8 cellular contexts compared by ENCODE assay signal in the genomic region with DNA sequence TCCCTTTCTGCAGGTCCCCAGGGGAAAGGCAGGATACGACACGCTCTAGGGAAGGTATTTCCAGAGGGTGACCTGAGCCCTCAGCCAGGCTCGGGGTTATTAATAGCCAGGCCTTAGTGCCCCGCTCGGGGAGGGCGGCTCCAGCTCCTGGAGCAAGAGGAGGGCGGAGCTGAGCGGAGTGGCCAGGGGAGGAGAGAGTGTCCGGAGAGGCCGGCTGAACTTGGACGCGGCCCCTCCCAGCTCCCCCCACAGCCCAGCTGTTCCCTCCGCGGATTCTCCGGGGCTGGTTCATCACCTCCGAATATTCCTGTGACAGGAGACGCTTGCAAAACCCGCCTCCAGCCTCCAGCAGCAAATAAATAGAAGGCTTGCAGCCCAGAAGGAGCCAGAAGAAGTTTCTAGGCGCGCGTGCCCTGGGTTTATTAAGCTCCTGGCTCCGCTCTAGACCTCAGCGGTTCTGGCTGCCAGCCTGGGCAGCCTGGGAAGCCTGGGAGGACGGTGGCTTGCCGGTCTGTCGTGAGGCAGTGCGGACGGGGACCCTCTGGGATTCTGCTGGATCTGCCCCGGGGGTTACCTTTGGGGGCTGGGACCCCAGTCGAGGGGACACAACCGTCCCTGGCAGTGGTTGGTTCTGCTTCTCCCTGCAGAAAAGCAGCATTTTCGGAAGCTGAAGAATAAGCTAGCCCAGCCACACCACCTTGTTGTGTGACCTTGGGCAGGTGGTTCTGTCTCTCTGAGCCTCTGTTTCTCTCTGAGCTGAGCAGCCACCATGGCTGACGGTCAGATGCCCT.
DNase-seq lines count a peak whose midpoint lies in the region; ATAC-seq and TF ChIP-seq lines count a peak whose summit lies in the region.

A gene with protein sequence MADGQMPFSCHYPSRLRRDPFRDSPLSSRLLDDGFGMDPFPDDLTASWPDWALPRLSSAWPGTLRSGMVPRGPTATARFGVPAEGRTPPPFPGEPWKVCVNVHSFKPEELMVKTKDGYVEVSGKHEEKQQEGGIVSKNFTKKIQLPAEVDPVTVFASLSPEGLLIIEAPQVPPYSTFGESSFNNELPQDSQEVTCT (plus strand): TSS at position 388 of the 791 bp plus-strand sequence. CDS start 382 bp downstream, at position 770.

- H3K4me1 ChIP-seq in muscle layer of colon (ENCODE audit: insufficient read depth, low read length): peaks cover 24% of the 10 kb centered on the region

- H3K27me3 Mint-ChIP-seq in activated naive CD4-positive, alpha-beta T cell treated with anti-CD3 and anti-CD28 coated beads, Interleukin-2, amount 10 ng/mL, durations not matched to agents 7 days and 5 days: peaks cover 15% of the 10 kb centered on the region

- H3K4me3 Mint-ChIP-seq in activated naive CD4-positive, alpha-beta T cell treated with anti-CD3 and anti-CD28 coated beads, Interleukin-2, amount 10 ng/mL, durations not matched to agents 7 days and 5 days: no peak within 1 kb of the TSS

- no peaks in the 10 kb centered on the region for H3K9me3 ChIP-seq in muscle layer of colon (ENCODE audit: low read length)

- peak; percentile 87 for DNase-seq in ELF-1 (ENCODE audit: low read depth, low spot score)
- DNase-seq in RWPE1 (ENCODE audit: low spot score): peak; percentile 25
- DNase-seq in fibroblast of mammary gland (ENCODE audit: low read depth): peak; percentile 88
- no peak for DNase-seq in activated naive CD4-positive, alpha-beta T cell treated with anti-CD3 and anti-CD28 coated beads, Interleukin-2, amount 10 ng/mL, durations not matched to agents 7 days and 5 days
- no peak for DNase-seq in stimulated activated CD4-positive, alpha-beta T cell treated with anti-CD3 and anti-CD28 coated beads, Interleukin-4, amount 100 ng/mL, for 1 hour

- peak within 1 kb of the TSS; percentile 90 for H3K27ac ChIP-seq in RWPE1
- H3K27ac ChIP-seq in muscle layer of colon (ENCODE audit: low read depth, low read length): peak within 1 kb of the TSS; percentile 78

- H3K4me3 ChIP-seq in fibroblast of mammary gland (ENCODE audit: control insufficient read depth, low read depth, low read length): peak within 1 kb of the TSS; percentile 40
- H3K4me3 ChIP-seq in muscle layer of colon (ENCODE audit: low read depth in 1 of 2, low read length in 2 of 2): peak within 1 kb of the TSS; percentile 51 to 99

- CTCF ChIA-PET in RWPE1 (lab: Yijun Ruan, JAX): interaction anchor here (0.6 kb wide), 1 partner anchor 72 kb away, joined by 3 read pairs; no protein-coding TSS in a partner anchor
- CTCF ChIA-PET in activated naive CD4-positive, alpha-beta T cell treated with anti-CD3 and anti-CD28 coated beads, Interleukin-2, amount 10 ng/mL, durations not matched to agents 7 days and 5 days (lab: Charles Lee): no interaction called here

- no peak for ATAC-seq in HG02970 (IDR thresholded peaks at IDR 0.05; ENCODE audit: low FRiP score, unreplicated experiment)
- ATAC-seq in GM21576 (IDR thresholded peaks at IDR 0.05; ENCODE audit: unreplicated experiment): no peak

- H3K9ac ChIP-seq in muscle layer of colon (ENCODE audit: low read length): peak within 1 kb of the TSS; percentile 98

- H3K4me1 Mint-ChIP-seq in activated naive CD4-positive, alpha-beta T cell treated with anti-CD3 and anti-CD28 coated beads, Interleukin-2, amount 10 ng/mL, durations not matched to agents 7 days and 5 days: no peaks in the 10 kb centered on the region

- no peaks in the 10 kb centered on the region for H3K27me3 ChIP-seq in muscle layer of colon (ENCODE audit: control insufficient read depth in 1 of 2, insufficient read depth in 2 of 2, low read length in 2 of 2)

- H3K27ac Mint-ChIP-seq in activated naive CD4-positive, alpha-beta T cell treated with anti-CD3 and anti-CD28 coated beads, Interleukin-2, amount 10 ng/mL, durations not matched to agents 7 days and 5 days: no peak within 1 kb of the TSS

- H3K9me3 Mint-ChIP-seq in activated naive CD4-positive, alpha-beta T cell treated with anti-CD3 and anti-CD28 coated beads, Interleukin-2, amount 10 ng/mL, durations not matched to agents 7 days and 5 days: no peaks in the 10 kb centered on the region

- H3K36me3 ChIP-seq in muscle layer of colon (ENCODE audit: insufficient read depth, low read length): no peaks in the 10 kb centered on the region

- TF ChIP-seq CTCF in RWPE1 (conservative IDR thresholded peaks at IDR 0.05; ENCODE audit: low read depth) (no peak), fibroblast of mammary gland (conservative IDR thresholded peaks at IDR 0.05; ENCODE audit: control insufficient read depth, insufficient read depth, low read depth, low read length) (no peak)

- POLR2A ChIA-PET in RWPE1 (lab: Yijun Ruan, JAX; ENCODE audit: low non-redundant PET): no interaction called here

- no peaks in the 10 kb centered on the region for H3K36me3 Mint-ChIP-seq in activated naive CD4-positive, alpha-beta T cell treated with anti-CD3 and anti-CD28 coated beads, Interleukin-2, amount 10 ng/mL, durations not matched to agents 7 days and 5 days

Comparison
In these comparisons a context has a peak if more than half of its experiments do, and no peak if none do; other contexts are left out.
1. DNase-seq: peak in ELF-1 (single experiment), RWPE1 (single experiment) and fibroblast of mammary gland (single experiment); none in activated naive CD4-positive, alpha-beta T cell treated with anti-CD3 and anti-CD28 coated beads, Interleukin-2, amount 10 ng/mL, durations not matched to agents 7 days and 5 days (single experiment) and stimulated activated CD4-positive, alpha-beta T cell treated with anti-CD3 and anti-CD28 coated beads, Interleukin-4, amount 100 ng/mL, for 1 hour (single experiment).